9 cellular contexts compared by ENCODE assay signal in genomic region chr1:244801246-244801645, GRCh38. TPM values are rescaled to one million over a fixed set of nuclear protein-coding genes. Genes with fewer than 3 reads are reported as not detected.
DNase-seq lines count a peak whose midpoint lies in the region; ATAC-seq and TF ChIP-seq lines count a peak whose summit lies in the region.
"Had no signal": no experiment of that assay in that cellular context is flagged by ENCODE, and none has a peak within 500 bp of the region (broad histone marks: within the 10 kb centered on the region; RNA-seq: fewer than 3 reads in every experiment).

No MANE protein-coding gene starts in this region.

- peak overlapping the region; percentile 55 for H3K4me3 Mint-ChIP-seq in activated B cell treated with CpG ODN at 0.5 μM for 24 hours

- H3K4me3 ChIP-seq in MM.1S (ENCODE audit: low read length), result no peak overlapping the region
- H3K4me3 ChIP-seq in mesendoderm (ENCODE audit: low read length), result no peak overlapping the region
- H3K4me3 ChIP-seq: SJCRH30 had no signal

- no peak overlapping the region for H3K23ac ChIP-seq in mesendoderm (ENCODE audit: low read length)

- no peak overlapping the region for H3K4ac ChIP-seq in mesendoderm (ENCODE audit: low read depth, low read length)

- no peaks in the 10 kb centered on the region for H3K9me2 ChIP-seq in MM.1S (replicated peaks; ENCODE audit: insufficient read depth, low read length)

- H3K27me3 ChIP-seq in MM.1S (replicated peaks; ENCODE audit: insufficient read depth, low read length) (no peaks in the 10 kb centered on the region), mesendoderm (ENCODE audit: insufficient read depth, low read length, poor library complexity) (no peaks in the 10 kb centered on the region)
- H3K27me3 ChIP-seq: SJCRH30 had no signal

- H3K79me1 ChIP-seq in mesendoderm (ENCODE audit: low read length), result no peaks in the 10 kb centered on the region

- no peak overlapping the region for H2BK120ac ChIP-seq in mesendoderm (ENCODE audit: low read depth, low read length)

- peak; percentile 83 for ATAC-seq in GM21423 (IDR thresholded peaks at IDR 0.05; ENCODE audit: unreplicated experiment)
- peak; percentile 96 for ATAC-seq in activated B cell treated with CpG ODN at 0.5 μM for 24 hours (ENCODE audit: low read depth)

- H3K4me1 Mint-ChIP-seq in activated B cell treated with CpG ODN at 0.5 μM for 24 hours, result peaks cover 5% of the 10 kb centered on the region

- CTCF ChIA-PET in activated B cell treated with CpG ODN at 0.5 μM for 24 hours (lab: Charles Lee), result interaction anchor here (0.6 to 7.2 kb wide), 21 partner anchors 11 to 290 kb away, joined by 3 to 135 read pairs (median 4); partner anchors contain the start of genes COX20 and HNRNPU

- H2BK5ac ChIP-seq in mesendoderm (ENCODE audit: low read length), result no peak overlapping the region

- H4K5ac ChIP-seq in mesendoderm (ENCODE audit: low read length), result no peak overlapping the region

- TF ChIP-seq CTCF in MM.1S (IDR thresholded peaks at IDR 0.05; ENCODE audit: low read length) (peak; percentile 73), activated B cell treated with CpG ODN at 0.5 μM for 24 hours (IDR thresholded peaks at IDR 0.05) (no peak)

- H3K9ac ChIP-seq in MM.1S (ENCODE audit: low read length) (no peak overlapping the region), mesendoderm (ENCODE audit: low read length) (no peak overlapping the region)

- H3K4me1 ChIP-seq in MM.1S (ENCODE audit: low read length), result no peaks in the 10 kb centered on the region
- H3K4me1 ChIP-seq in mesendoderm (ENCODE audit: control insufficient read depth, low read depth, low read length), result no peaks in the 10 kb centered on the region
- H3K4me1 ChIP-seq: SJCRH30 had no signal

- H3K79me2 ChIP-seq in MM.1S (ENCODE audit: low read length), result no peaks in the 10 kb centered on the region
- H3K79me2 ChIP-seq in mesendoderm (ENCODE audit: control insufficient read depth, insufficient read depth, low read length), result no peaks in the 10 kb centered on the region

- DNase-seq in D341Med (ENCODE audit: low spot score) (peak; percentile 86), MM.1S (peak; percentile 53), activated B cell treated with CpG ODN at 0.5 μM for 24 hours (peak; percentile 36), cerebellum (ENCODE audit: low spot score) (peak; percentile 57), mesendoderm (peak; percentile 45), superior temporal gyrus (ENCODE audit: extremely low spot score) (peak; percentile 62), GF-D8 (lab: John Stamatoyannopoulos, UW) (no peak)

- no peak overlapping the region for H2AFZ ChIP-seq in MM.1S (ENCODE audit: low read length)

- H3K27me3 Mint-ChIP-seq in activated B cell treated with CpG ODN at 0.5 μM for 24 hours, result peaks cover 8% of the 10 kb centered on the region

- POLR2A ChIA-PET in activated B cell treated with CpG ODN at 0.5 μM for 24 hours (lab: Charles Lee), result interaction anchor here (0.7 to 2.1 kb wide), 14 partner anchors 12 to 241 kb away, joined by 3 to 21 read pairs (median 6); partner anchors contain the start of genes COX20 and HNRNPU

- H4K8ac ChIP-seq in mesendoderm (ENCODE audit: low read depth, low read length), result no peak overlapping the region

- H3K36me3 ChIP-seq in MM.1S (replicated peaks; ENCODE audit: insufficient read depth, low read length) (no peaks in the 10 kb centered on the region), mesendoderm (ENCODE audit: control insufficient read depth, insufficient read depth, low read length) (no peaks in the 10 kb centered on the region)
- H3K36me3 ChIP-seq: SJCRH30 had no signal

- H3K4me2 ChIP-seq in MM.1S (ENCODE audit: low read depth, low read length) (peak overlapping the region; percentile 1; the same call in 1 of the 2 replicates), mesendoderm (ENCODE audit: low read length) (no peak overlapping the region)

- H3F3A ChIP-seq in MM.1S (ENCODE audit: insufficient read depth, low read length), result no peaks in the 10 kb centered on the region

- H3K27ac ChIP-seq in MM.1S (ENCODE audit: low read length), result no peak overlapping the region
- no peak overlapping the region for H3K27ac ChIP-seq in mesendoderm (ENCODE audit: low read depth, low read length)
- H3K27ac ChIP-seq: SJCRH30 had no signal

- H3K36me3 Mint-ChIP-seq in activated B cell treated with CpG ODN at 0.5 μM for 24 hours (ENCODE audit: low read depth), result no peaks in the 10 kb centered on the region

- H3K9me3 Mint-ChIP-seq in activated B cell treated with CpG ODN at 0.5 μM for 24 hours, result no peaks in the 10 kb centered on the region

- WGBS in mesendoderm (ENCODE audit: extremely low coverage, insufficient coverage, low lambda C conversion rate), result no CpG with 5 or more reads among the region's 14 CpGs

- no peak overlapping the region for H2BK15ac ChIP-seq in mesendoderm (replicated peaks; ENCODE audit: low read depth)

- H4K20me1 ChIP-seq in MM.1S (ENCODE audit: insufficient read depth, low read length), result no peaks in the 10 kb centered on the region

- H3K27ac Mint-ChIP-seq in activated B cell treated with CpG ODN at 0.5 μM for 24 hours, result peak overlapping the region; percentile 59

- no peak overlapping the region for H3K18ac ChIP-seq in mesendoderm (ENCODE audit: low read length)

- H3K9me3 ChIP-seq in MM.1S (replicated peaks; ENCODE audit: insufficient read depth, low read length), result no peaks in the 10 kb centered on the region
- H3K9me3 ChIP-seq: SJCRH30 had no signal

- intact Hi-C loops in activated B cell treated with CpG ODN at 0.5 μM for 24 hours (cut with micrococcal nuclease), result loop anchor here (1.0 to 5.0 kb wide), 7 partner anchors 14 to 348 kb away; partner anchors contain the start of gene HNRNPU

- H2AK5ac ChIP-seq in mesendoderm (ENCODE audit: low read length), result no peak overlapping the region

- H3K56ac ChIP-seq in mesendoderm (ENCODE audit: low read length), result no peak overlapping the region

RNA-seq across cellular contexts. Expression of gene COX20, which starts 34.2 kb away (rescaled TPM):
- total RNA-seq in activated B cell treated with CpG ODN at 0.5 μM for 24 hours (37.1 and 37.6 TPM in 2 replicates), cerebellum (65.5 TPM)
- 62.4 TPM for polyA plus RNA-seq in mesendoderm (2013, experiment 1 of 2)
- polyA plus RNA-seq in mesendoderm (2013, experiment 2 of 2), result 64.0 TPM
